In the genomic region with DNA sequence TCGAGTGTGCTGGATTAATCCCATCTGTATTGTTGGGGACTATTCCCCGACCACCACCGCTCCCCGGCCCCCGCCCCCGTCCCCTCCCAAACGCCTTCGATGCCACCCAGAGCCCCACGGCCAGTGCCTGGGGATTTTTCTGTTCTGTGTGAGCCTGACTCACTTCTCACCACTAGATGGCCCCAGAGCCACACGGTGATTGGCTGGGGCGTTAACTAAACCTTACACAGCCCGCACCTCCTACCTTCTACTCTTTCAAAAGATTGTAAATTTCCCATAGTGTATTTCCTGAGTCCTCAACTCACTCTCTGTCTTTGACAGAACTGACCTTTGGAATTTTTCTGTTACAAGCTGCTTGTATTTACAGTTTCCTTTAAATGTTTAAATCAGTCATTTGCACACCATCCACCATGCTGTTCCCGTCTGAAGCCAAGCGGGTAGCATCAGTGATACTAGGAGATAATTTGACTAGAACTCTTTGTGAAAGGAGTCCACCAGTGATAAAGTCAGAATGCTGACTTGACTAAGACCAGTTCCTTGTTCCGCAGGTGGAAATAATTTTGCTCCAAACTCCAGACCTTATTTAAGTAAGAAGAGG, we compare ENCODE assay signal across 8 cellular contexts.
DNase-seq lines count a peak whose midpoint lies in the region; ATAC-seq and TF ChIP-seq lines count a peak whose summit lies in the region.

No MANE protein-coding gene starts in this region.

- H3K56ac ChIP-seq in IMR-90 (ENCODE audit: extremely low read depth, insufficient read depth, low read length): no peak overlapping the region

- H3K27me3 ChIP-seq in IMR-90 (ENCODE audit: control insufficient read depth, insufficient read depth, low read length) (no peaks in the 10 kb centered on the region), OCI-LY3 (ENCODE audit: low read depth, low read length) (peaks cover 6% of the 10 kb centered on the region)

- WGBS in IMR-90 (ENCODE audit: extremely low coverage in 2 of 2, insufficient read length in 1 of 2), 2 experiments: no CpG with 5 or more reads among the region's 15 CpGs

- H3K4me3 ChIP-seq in IMR-90 (ENCODE audit: insufficient read depth, low read depth, low read length) (no peak overlapping the region), OCI-LY3 (ENCODE audit: low read length) (peak overlapping the region; percentile 49)

- CTCF ChIA-PET in IMR-90 (lab: Yijun Ruan, JAX): interaction anchor here (0.7 to 2.8 kb wide), 8 partner anchors 9 to 156 kb away, joined by 3 to 34 read pairs (median 5); no protein-coding TSS in a partner anchor

- TF ChIP-seq CTCF in IMR-90 (conservative IDR thresholded peaks at IDR 0.05; ENCODE audit: low read depth, low read length): peak; percentile 94
- TF ChIP-seq CTCF in OCI-LY3 (IDR thresholded peaks at IDR 0.05; ENCODE audit: low read depth, low read length): peak; percentile 93
- peak; percentile 81 for TF ChIP-seq CTCF in natural killer cell (IDR thresholded peaks at IDR 0.05)

- in situ Hi-C loops in IMR-90 (cut with MboI; ENCODE audit: low sequenced_read_pairs): loop anchor here (10.0 kb wide), 1 partner anchor 256 kb away; no protein-coding TSS in a partner anchor

- DNase-seq in DMS79 (lab: John Stamatoyannopoulos, UW) (peak; percentile 23), IMR-90 (peak; percentile 65), activated T-cell treated with anti-CD3 and anti-CD28 coated beads for 1 hour (ENCODE audit: low read depth) (peak; percentile 72), natural killer cell (peak; percentile 65)
- DNase-seq in stimulated activated naive B cell treated with anti-CD40 and anti-IgM and Interleukin-4, amounts not matched to agents 10 μg/mL and 1 μg/mL and 100 μg/mL, for 72 hours: peak; percentile 66

- no peak overlapping the region for H3K4ac ChIP-seq in IMR-90 (ENCODE audit: low read depth, low read length)

- H3K9me3 ChIP-seq in IMR-90 (ENCODE audit: control insufficient read depth, insufficient read depth, low read length): no peaks in the 10 kb centered on the region
- H3K9me3 ChIP-seq in OCI-LY3 (ENCODE audit: insufficient read depth, low read length): no peaks in the 10 kb centered on the region

- no peak overlapping the region for H4K8ac ChIP-seq in IMR-90 (ENCODE audit: low read depth in 2 of 2, low read length in 2 of 2)

- no peak overlapping the region for H4K91ac ChIP-seq in IMR-90 (ENCODE audit: insufficient read depth, low read depth, low read length)

- H3K9ac ChIP-seq in IMR-90 (ENCODE audit: low read depth, low read length): no peak overlapping the region
- peak overlapping the region; percentile 41 for H3K9ac ChIP-seq in OCI-LY3 (ENCODE audit: low read length)

- TF ChIP-seq POLR2A in IMR-90 (IDR thresholded peaks at IDR 0.05; ENCODE audit: low read depth, low read length): peak; percentile 60; the same call in 1 of the 2 replicates

- intact Hi-C loops in IMR-90 (cut with micrococcal nuclease): loop anchor here (1.0 to 10.0 kb wide), 7 partner anchors 58 to 814 kb away; no protein-coding TSS in a partner anchor
- intact Hi-C loops in natural killer cell (cut with micrococcal nuclease): loop anchor here (1.0 to 5.0 kb wide), 2 partner anchors 76 to 253 kb away; no protein-coding TSS in a partner anchor

- H3K27ac ChIP-seq in IMR-90 (ENCODE audit: insufficient read depth, low read length): no peak overlapping the region
- H3K27ac ChIP-seq in OCI-LY3 (ENCODE audit: low read length): no peak overlapping the region

- no peak overlapping the region for H3K27ac Mint-ChIP-seq in natural killer cell
- peak overlapping the region; percentile 20 for H3K27ac Mint-ChIP-seq in stimulated activated naive B cell treated with anti-CD40 and anti-IgM and Interleukin-4, amounts not matched to agents 10 μg/mL and 1 μg/mL and 100 μg/mL, for 72 hours

- H3K4me2 ChIP-seq in IMR-90 (ENCODE audit: low read depth, low read length) (no peak overlapping the region), OCI-LY3 (ENCODE audit: low read length) (peak overlapping the region; percentile 71)

- no peak overlapping the region for H2BK120ac ChIP-seq in IMR-90 (ENCODE audit: low read depth, low read length)

- H4K20me1 ChIP-seq in IMR-90 (ENCODE audit: insufficient read depth, low read length) (no peaks in the 10 kb centered on the region), OCI-LY3 (ENCODE audit: insufficient read depth, low read length) (no peaks in the 10 kb centered on the region)

- H3K36me3 Mint-ChIP-seq in natural killer cell: no peaks in the 10 kb centered on the region
- H3K36me3 Mint-ChIP-seq in stimulated activated naive B cell treated with anti-CD40 and anti-IgM and Interleukin-4, amounts not matched to agents 10 μg/mL and 1 μg/mL and 100 μg/mL, for 72 hours: no peaks in the 10 kb centered on the region

- H3K36me3 ChIP-seq in IMR-90 (ENCODE audit: control insufficient read depth, insufficient read depth, low read length) (no peaks in the 10 kb centered on the region), OCI-LY3 (replicated peaks; ENCODE audit: low read depth, low read length) (no peaks in the 10 kb centered on the region)

- POLR2A ChIA-PET in IMR-90 (lab: Charles Lee; ENCODE audit: unreplicated experiment): no interaction called here

- H3K9me3 Mint-ChIP-seq in natural killer cell: no peaks in the 10 kb centered on the region
- peaks cover 0 to 1% of the 10 kb centered on the region in 2 donors for H3K9me3 Mint-ChIP-seq in stimulated activated naive B cell treated with anti-CD40 and anti-IgM and Interleukin-4, amounts not matched to agents 10 μg/mL and 1 μg/mL and 100 μg/mL, for 72 hours

- H3K9me1 ChIP-seq in IMR-90 (ENCODE audit: insufficient read depth, low read length): no peaks in the 10 kb centered on the region

- 0 out of 3 replicates have a peak overlapping the region, but pooled peaks have one; percentile 34 for H2BK15ac ChIP-seq in IMR-90 (ENCODE audit: low read depth, low read length)

- H3K14ac ChIP-seq in IMR-90 (replicated peaks; ENCODE audit: low read depth, low read length): no peak overlapping the region

- peak; percentile 98 for TF ChIP-seq RAD21 in IMR-90 (IDR thresholded peaks at IDR 0.05; ENCODE audit: low read length)

- no peaks in the 10 kb centered on the region for H3K4me1 ChIP-seq in IMR-90 (ENCODE audit: control insufficient read depth, insufficient read depth, low read length)
- H3K4me1 ChIP-seq in OCI-LY3 (ENCODE audit: low read length): peaks cover 15% of the 10 kb centered on the region

- no peak overlapping the region for H2BK20ac ChIP-seq in IMR-90 (ENCODE audit: low read depth, low read length)

- dilution Hi-C loops in IMR-90 (cut with HindIII; ENCODE audit: low sequenced_read_pairs, unreplicated experiment): no loop called here

- no peak overlapping the region for H2AK5ac ChIP-seq in IMR-90 (ENCODE audit: low read depth, low read length)

- H3K79me1 ChIP-seq in IMR-90 (ENCODE audit: low read depth in 1 of 2, low read length in 2 of 2): no peaks in the 10 kb centered on the region

- H3K4me3 Mint-ChIP-seq in natural killer cell: no peak overlapping the region
- peak overlapping the region in 1 of 2 donors; percentile 23 for H3K4me3 Mint-ChIP-seq in stimulated activated naive B cell treated with anti-CD40 and anti-IgM and Interleukin-4, amounts not matched to agents 10 μg/mL and 1 μg/mL and 100 μg/mL, for 72 hours

- H2AK9ac ChIP-seq in IMR-90 (replicated peaks; ENCODE audit: low read depth, low read length, poor library complexity): no peak overlapping the region

- ATAC-seq in IMR-90 (ENCODE audit: low read depth) (peak; percentile 99), esophagus mucosa (peak; percentile 96), natural killer cell (peak; percentile 95 to 100 (median 100)), GM18498 (IDR thresholded peaks at IDR 0.05; ENCODE audit: unreplicated experiment) (no peak)
- peak; percentile 99 for ATAC-seq in stimulated activated naive B cell treated with anti-CD40 and anti-IgM and Interleukin-4, amounts not matched to agents 10 μg/mL and 1 μg/mL and 100 μg/mL, for 72 hours (replicated peaks)

- peaks cover 9 to 10% of the 10 kb centered on the region in 2 donors for H3K27me3 Mint-ChIP-seq in natural killer cell (ENCODE audit: low read depth in 2 of 2)
- peaks cover 4% of the 10 kb centered on the region in 2 donors for H3K27me3 Mint-ChIP-seq in stimulated activated naive B cell treated with anti-CD40 and anti-IgM and Interleukin-4, amounts not matched to agents 10 μg/mL and 1 μg/mL and 100 μg/mL, for 72 hours

- H2AFZ ChIP-seq in IMR-90 (replicated peaks; ENCODE audit: low read length, poor library complexity) (no peak overlapping the region), OCI-LY3 (ENCODE audit: low read depth, low read length) (peak overlapping the region; percentile 60)

- no peak overlapping the region for H3K18ac ChIP-seq in IMR-90 (ENCODE audit: low read depth, low read length)

- no TSS peak for BruUV-seq in IMR-90 (replicated peaks; lab: Mats Ljungman, UMichigan)

- no peak overlapping the region for H3K23ac ChIP-seq in IMR-90 (ENCODE audit: low read depth, low read length)

- no peak overlapping the region for H4K5ac ChIP-seq in IMR-90 (ENCODE audit: low read depth, low read length)

- H2BK5ac ChIP-seq in IMR-90 (ENCODE audit: low read depth, low read length, poor library complexity, severe bottlenecking): no peak overlapping the region

- H3K4me1 Mint-ChIP-seq in natural killer cell: peaks cover 5 to 7% of the 10 kb centered on the region in 2 donors
- H3K4me1 Mint-ChIP-seq in stimulated activated naive B cell treated with anti-CD40 and anti-IgM and Interleukin-4, amounts not matched to agents 10 μg/mL and 1 μg/mL and 100 μg/mL, for 72 hours: peaks cover 3 to 7% of the 10 kb centered on the region in 2 donors

- no peaks in the 10 kb centered on the region for H3K79me2 ChIP-seq in OCI-LY3 (ENCODE audit: low read length)

TF ChIP-seq in IMR-90, 13 proteins besides CTCF, POLR2A, EP300 and RAD21 (continues in another document):
- no peak for TF ChIP-seq CEBPB (IDR thresholded peaks at IDR 0.05; ENCODE audit: low read depth, low read length)
- no peak for TF ChIP-seq BHLHE40 (IDR thresholded peaks at IDR 0.05; ENCODE audit: low read depth, low read length)
- TF ChIP-seq, protein P1, sequence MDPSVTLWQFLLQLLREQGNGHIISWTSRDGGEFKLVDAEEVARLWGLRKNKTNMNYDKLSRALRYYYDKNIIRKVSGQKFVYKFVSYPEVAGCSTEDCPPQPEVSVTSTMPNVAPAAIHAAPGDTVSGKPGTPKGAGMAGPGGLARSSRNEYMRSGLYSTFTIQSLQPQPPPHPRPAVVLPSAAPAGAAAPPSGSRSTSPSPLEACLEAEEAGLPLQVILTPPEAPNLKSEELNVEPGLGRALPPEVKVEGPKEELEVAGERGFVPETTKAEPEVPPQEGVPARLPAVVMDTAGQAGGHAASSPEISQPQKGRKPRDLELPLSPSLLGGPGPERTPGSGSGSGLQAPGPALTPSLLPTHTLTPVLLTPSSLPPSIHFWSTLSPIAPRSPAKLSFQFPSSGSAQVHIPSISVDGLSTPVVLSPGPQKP (IDR thresholded peaks at IDR 0.05; ENCODE audit: borderline replicate concordance, low read depth, low read length): no peak
- no peak for TF ChIP-seq RFX5 (IDR thresholded peaks at IDR 0.05; ENCODE audit: low read depth, low read length)
- TF ChIP-seq RCOR1 (IDR thresholded peaks at IDR 0.05; ENCODE audit: insufficient replicate concordance, low read length): no peak
- TF ChIP-seq MAZ (IDR thresholded peaks at IDR 0.05; ENCODE audit: borderline replicate concordance, low read depth, low read length): 0 out of 2 replicates have a peak, but pooled peaks have one; percentile 45
- TF ChIP-seq SMC3 (IDR thresholded peaks at IDR 0.05; ENCODE audit: low read depth, low read length): peak; percentile 97
